ENCODE assay signal across 10 cellular contexts in genomic region chr17:59827721-59828477, GRCh38.
A peak's percentile ranks its signal among the peaks of the same experiment; 100 is the strongest.
DNase-seq lines count a peak whose midpoint lies in the region; ATAC-seq, FAIRE-seq and TF ChIP-seq lines count a peak whose summit lies in the region.
"Had no signal": no experiment of that assay in that cellular context is flagged by ENCODE, and none has a peak within 500 bp of the region (broad histone marks: within the 10 kb centered on the region; RNA-seq: fewer than 3 reads in every experiment).

No MANE protein-coding gene starts in this region.

- TSS peak; percentile 35 for BruUV-seq in HepG2 (replicated peaks; lab: Mats Ljungman, UMichigan)

- ATAC-seq in left ventricle myocardium superior: no peak
- ATAC-seq in HepG2: peak; percentile 35

- peak overlapping the region; percentile 66 for H3K27ac ChIP-seq in left ventricle myocardium inferior (replicated peaks)
- peak overlapping the region; percentile 90 for H3K27ac ChIP-seq in HepG2 (ENCODE audit: extremely low read length, insufficient read depth, low read length)
- peak overlapping the region; percentile 81 for H3K27ac ChIP-seq in vagina
- no peak overlapping the region for H3K27ac ChIP-seq in substantia nigra (ENCODE audit: low read depth, low read length, poor library complexity, severe bottlenecking)

- DNase-seq in left ventricle myocardium inferior: no peak
- no peak for DNase-seq in left ventricle myocardium superior
- no peak for DNase-seq in HepG2 (ENCODE audit: low spot score)
- no peak for DNase-seq in vagina (ENCODE audit: extremely low spot score in 2 of 2)
- no peak for DNase-seq in substantia nigra (lab: John Stamatoyannopoulos, UW)
- no peak for DNase-seq in COLO829 (ENCODE audit: low spot score)
- DNase-seq in AML-193 (lab: John Stamatoyannopoulos, UW): no peak
- DNase-seq: GF-D8, NCI-H1092 treated with DMSO at 0.1 percent for 48 hours had no signal

- H4K20me1 ChIP-seq in HepG2 (ENCODE audit: insufficient read depth, low read length): no peaks in the 10 kb centered on the region

- TF ChIP-seq POLR2A in HepG2 (IDR thresholded peaks at IDR 0.05; ENCODE audit: insufficient read depth in 1 of 2, low read depth in 2 of 2, low read length in 2 of 2): no peak
- no peak for TF ChIP-seq POLR2A in vagina (IDR thresholded peaks at IDR 0.05)

- peak; percentile 64 for FAIRE-seq in HepG2 (lab: Jason Lieb, UNC)

- peaks cover 15% of the 10 kb centered on the region for H3K79me2 ChIP-seq in HepG2 (ENCODE audit: insufficient read depth, low read length)

- H3K4me1 Mint-ChIP-seq in T-helper 1 cell treated with Interleukin-12 subunit alpha and Interleukin-12 subunit beta and Interleukin-4 antibody, amounts not matched to agents 30 μg/mL and 1 μg/mL, for 36 hours (ENCODE audit: low read depth): peaks cover 66% of the 10 kb centered on the region

- H3K36me3 Mint-ChIP-seq in T-helper 1 cell treated with Interleukin-12 subunit alpha and Interleukin-12 subunit beta and Interleukin-4 antibody, amounts not matched to agents 30 μg/mL and 1 μg/mL, for 36 hours (ENCODE audit: low read depth): peaks cover 8% of the 10 kb centered on the region

- in situ Hi-C loops in HepG2 (cut with HindIII; ENCODE audit: extremely low pct_ligation_motif_present, low pct_unique_long_range_greater_than_20kb): no loop called here

- no peak for TF ChIP-seq RAD21 in HepG2 (CRISPR knock-in tag; IDR thresholded peaks at IDR 0.05)

- H2AFZ ChIP-seq in HepG2 (ENCODE audit: low read length): no peak overlapping the region

- no peak overlapping the region for H3K4me3 ChIP-seq in left ventricle myocardium inferior
- no peak overlapping the region for H3K4me3 ChIP-seq in HepG2 (replicated peaks in 1 of 3; ENCODE audit: insufficient read depth in 1 of 3, low read depth in 2 of 3, low read length in 3 of 3)
- H3K4me3 ChIP-seq in vagina: no peak overlapping the region

- H3K9me3 Mint-ChIP-seq in T-helper 1 cell treated with Interleukin-12 subunit alpha and Interleukin-12 subunit beta and Interleukin-4 antibody, amounts not matched to agents 30 μg/mL and 1 μg/mL, for 36 hours: no peaks in the 10 kb centered on the region

- H3K4me1 ChIP-seq in left ventricle myocardium inferior (peaks cover 34% of the 10 kb centered on the region), HepG2 (ENCODE audit: insufficient read depth, low read length) (peaks cover 80% of the 10 kb centered on the region), vagina (peaks cover 62% of the 10 kb centered on the region)

- no peaks in the 10 kb centered on the region for H3K27me3 ChIP-seq in left ventricle myocardium inferior (ENCODE audit: low read depth)
- no peaks in the 10 kb centered on the region for H3K27me3 ChIP-seq in HepG2 (ENCODE audit: control insufficient read depth in 1 of 2, insufficient read depth in 2 of 2, low read length in 2 of 2)
- no peaks in the 10 kb centered on the region for H3K27me3 ChIP-seq in vagina

- H3K9me3 ChIP-seq in left ventricle myocardium inferior (replicated peaks) (no peaks in the 10 kb centered on the region), HepG2 (ENCODE audit: low read length) (no peaks in the 10 kb centered on the region), vagina (no peaks in the 10 kb centered on the region)

- CTCF ChIA-PET in HepG2 (lab: Yijun Ruan, JAX; ENCODE audit: low intra/inter-chr PET ratio, low total read pairs): no interaction called here

- H3K27ac Mint-ChIP-seq in T-helper 1 cell treated with Interleukin-12 subunit alpha and Interleukin-12 subunit beta and Interleukin-4 antibody, amounts not matched to agents 30 μg/mL and 1 μg/mL, for 36 hours: peak overlapping the region; percentile 96

- H3K4me3 Mint-ChIP-seq in T-helper 1 cell treated with Interleukin-12 subunit alpha and Interleukin-12 subunit beta and Interleukin-4 antibody, amounts not matched to agents 30 μg/mL and 1 μg/mL, for 36 hours: peak overlapping the region; percentile 82

- 89% methylated on average over 5 of the region's 5 CpGs for WGBS in HepG2 (ENCODE audit: low lambda C conversion rate)

- H3K9ac ChIP-seq in HepG2 (ENCODE audit: insufficient read depth, low read depth, low read length): peak overlapping the region; percentile 74

- TF ChIP-seq EP300 in HepG2 (IDR thresholded peaks at IDR 0.05; ENCODE audit: low read depth in 2 of 2, low read length in 2 of 2) (no peak), HepG2 (CRISPR knock-in tag; IDR thresholded peaks at IDR 0.05; ENCODE audit: borderline replicate concordance) (no peak)

- intact Hi-C loops in left ventricle myocardium inferior (cut with micrococcal nuclease): no loop called here
- intact Hi-C loops in left ventricle myocardium superior (cut with micrococcal nuclease): no loop called here
- intact Hi-C loops in HepG2 (cut with micrococcal nuclease; ENCODE audit: unreplicated experiment): no loop called here
- intact Hi-C loops in vagina (cut with DNase I): loop anchor here (5.0 kb wide), 1 partner anchor 41 kb away; no protein-coding TSS in a partner anchor

- POLR2A ChIA-PET in HepG2 (lab: Yijun Ruan, JAX): interaction anchor here (0.9 to 3.0 kb wide), 8 partner anchors 10 to 73 kb away, joined by 5 to 79 read pairs (median 10); no protein-coding TSS in a partner anchor

- H3K36me3 ChIP-seq in left ventricle myocardium inferior (peaks cover under 1% of the 10 kb centered on the region), HepG2 (replicated peaks in 1 of 2; ENCODE audit: control insufficient read depth in 1 of 2, insufficient read depth in 2 of 2, low read length in 2 of 2) (peaks cover under 1 to 1% of the 10 kb centered on the region in 2 experiments; a peak in 3 of 5 replicates), vagina (no peaks in the 10 kb centered on the region)

- H3K27me3 Mint-ChIP-seq in T-helper 1 cell treated with Interleukin-12 subunit alpha and Interleukin-12 subunit beta and Interleukin-4 antibody, amounts not matched to agents 30 μg/mL and 1 μg/mL, for 36 hours (ENCODE audit: low read depth): no peaks in the 10 kb centered on the region

- TF ChIP-seq CTCF in left ventricle myocardium inferior (IDR thresholded peaks at IDR 0.05; ENCODE audit: borderline replicate concordance): no peak
- TF ChIP-seq CTCF in HepG2 (CRISPR knock-in tag; IDR thresholded peaks at IDR 0.05): no peak
- no peak for TF ChIP-seq CTCF in vagina (IDR thresholded peaks at IDR 0.05)

- peak overlapping the region; percentile 12; the same call in 1 of the 2 replicates for H3K4me2 ChIP-seq in HepG2 (ENCODE audit: low read depth, low read length)

TF ChIP-seq in HepG2, 621 proteins besides CTCF, POLR2A, EP300 and RAD21 (continues in another document):
- TF ChIP-seq SNAPC4 (CRISPR knock-in tag; IDR thresholded peaks at IDR 0.05): 0 out of 2 replicates have a peak, but pooled peaks have one; percentile 28
- no peak for TF ChIP-seq CREB1 (IDR thresholded peaks at IDR 0.05)
- TF ChIP-seq CREB1 (CRISPR knock-in tag; IDR thresholded peaks at IDR 0.05): peak; percentile 38; the same call in 1 of the 2 replicates
- 0 out of 2 replicates have a peak, but pooled peaks have one; percentile 22 for TF ChIP-seq ZBTB25 (CRISPR knock-in tag; IDR thresholded peaks at IDR 0.05)
- no peak for TF ChIP-seq POLR2AphosphoS5 (IDR thresholded peaks at IDR 0.05; ENCODE audit: low read depth, low read length)
- TF ChIP-seq YY1 (IDR thresholded peaks at IDR 0.05; ENCODE audit: insufficient read depth, insufficient replicate concordance, low read depth, low read length): no peak
- no peak for TF ChIP-seq MED13 (CRISPR knock-in tag; IDR thresholded peaks at IDR 0.05)
- TF ChIP-seq, protein P1, sequence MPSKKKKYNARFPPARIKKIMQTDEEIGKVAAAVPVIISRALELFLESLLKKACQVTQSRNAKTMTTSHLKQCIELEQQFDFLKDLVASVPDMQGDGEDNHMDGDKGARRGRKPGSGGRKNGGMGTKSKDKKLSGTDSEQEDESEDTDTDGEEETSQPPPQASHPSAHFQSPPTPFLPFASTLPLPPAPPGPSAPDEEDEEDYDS (CRISPR knock-in tag; IDR thresholded peaks at IDR 0.05): peak; percentile 53; the same call in 1 of the 2 replicates
